ENCODE assay signal across 28 cellular contexts in the genomic region with DNA sequence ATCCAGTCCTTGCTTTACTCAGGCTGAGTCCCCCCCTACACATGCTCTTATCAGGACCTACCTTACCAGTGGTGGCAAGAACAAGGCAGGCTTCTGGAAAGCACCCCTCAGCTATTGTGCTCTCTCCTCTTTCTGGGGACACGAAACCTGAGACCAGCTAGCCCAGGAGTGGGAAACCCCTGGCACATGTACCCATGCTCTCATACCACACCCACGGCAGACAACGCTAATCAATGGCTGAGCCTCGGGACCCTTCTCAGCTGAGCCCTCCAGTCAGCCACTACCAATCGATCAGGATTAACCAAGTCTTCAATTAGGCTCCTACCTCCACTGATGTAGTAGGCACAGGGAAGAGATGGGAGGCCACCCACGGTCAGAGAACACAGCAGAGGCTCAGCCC.
DNase-seq lines count a peak whose midpoint lies in the region; ATAC-seq, FAIRE-seq and TF ChIP-seq lines count a peak whose summit lies in the region.
"Had no signal": no experiment of that assay in that cellular context is flagged by ENCODE, and none has a peak within 500 bp of the region (broad histone marks: within the 10 kb centered on the region; RNA-seq: fewer than 3 reads in every experiment).

No MANE protein-coding gene starts in this region.

- no peak overlapping the region for H2BK5ac ChIP-seq in trophoblast cell (ENCODE audit: low read depth, low read length, poor library complexity)

- H3K4me3 ChIP-seq in trophoblast cell (ENCODE audit: low read depth, low read length) (no peak overlapping the region), MM.1S (ENCODE audit: low read length) (no peak overlapping the region)
- H3K4me3 ChIP-seq: BLaER1 treated with 17β-estradiol and CSF1 and Interleukin-3, amounts not matched to agents 10 nM and 100 nM; breast epithelium; pancreas; suprapubic skin had no signal

- H3F3A ChIP-seq in MM.1S (ENCODE audit: insufficient read depth, low read length) = no peaks in the 10 kb centered on the region

- peak; percentile 65 for FAIRE-seq in GM12891 (lab: Jason Lieb, UNC)
- FAIRE-seq: GM19239, kidney, pancreas had no signal

- H3K14ac ChIP-seq in trophoblast cell (ENCODE audit: low read length) = no peak overlapping the region

- no peaks in the 10 kb centered on the region for H3K9me3 ChIP-seq in trophoblast cell (ENCODE audit: insufficient read depth, low read depth, low read length)
- no peaks in the 10 kb centered on the region for H3K9me3 ChIP-seq in MM.1S (replicated peaks; ENCODE audit: insufficient read depth, low read length)
- H3K9me3 ChIP-seq: BLaER1 treated with 17β-estradiol and CSF1 and Interleukin-3, amounts not matched to agents 10 nM and 100 nM; breast epithelium; pancreas; suprapubic skin had no signal

- no peak overlapping the region for H3K4me3 Mint-ChIP-seq in activated B cell treated with CpG ODN at 0.5 μM for 24 hours
- H3K4me3 Mint-ChIP-seq: activated naive CD4-positive, alpha-beta T cell treated with anti-CD3 and anti-CD28 coated beads for 36 hours; natural killer cell treated with Interleukin-12 subunit alpha and Interleukin-12 subunit beta and Interleukin-15 and Interleukin-18, amount 100 ng/mL, for 72 hours; T-cell had no signal

- peak overlapping the region; percentile 62 for H3K27ac Mint-ChIP-seq in activated B cell treated with CpG ODN at 0.5 μM for 24 hours
- H3K27ac Mint-ChIP-seq: activated naive CD4-positive, alpha-beta T cell treated with anti-CD3 and anti-CD28 coated beads for 36 hours; natural killer cell treated with Interleukin-12 subunit alpha and Interleukin-12 subunit beta and Interleukin-15 and Interleukin-18, amount 100 ng/mL, for 72 hours had no signal

- no peaks in the 10 kb centered on the region for H3K79me1 ChIP-seq in trophoblast cell (ENCODE audit: low read length)

- WGBS in trophoblast cell (ENCODE audit: extremely low coverage, insufficient coverage, insufficient read length) = no CpG with 5 or more reads among the region's 6 CpGs

- POLR2A ChIA-PET in activated B cell treated with CpG ODN at 0.5 μM for 24 hours (lab: Charles Lee) = interaction anchor here (1.4 kb wide), 1 partner anchor 19 kb away, joined by 3 read pairs; no protein-coding TSS in a partner anchor

- CTCF ChIA-PET in activated B cell treated with CpG ODN at 0.5 μM for 24 hours (lab: Charles Lee) = interaction anchor here (0.7 kb wide), 1 partner anchor 33 kb away, joined by 3 read pairs; no protein-coding TSS in a partner anchor

- H2AFZ ChIP-seq in trophoblast cell (ENCODE audit: insufficient read depth, low read length, poor library complexity) (no peak overlapping the region), MM.1S (ENCODE audit: low read length) (no peak overlapping the region)

- peak; percentile 29 for ATAC-seq in activated B cell treated with CpG ODN at 0.5 μM for 24 hours (ENCODE audit: low read depth)
- no peak for ATAC-seq in esophagus mucosa
- ATAC-seq: activated CD4-positive, CD25-positive, alpha-beta regulatory T cell treated with anti-CD3 and anti-CD28 coated beads, Interleukin-2, amount 50 U/mL, for 24 hours; natural killer cell treated with Interleukin-12 subunit alpha and Interleukin-12 subunit beta and Interleukin-15 and Interleukin-18, amount 100 ng/mL, for 72 hours; right cardiac atrium; T-cell had no signal

- peak overlapping the region; percentile 24 for H3K4ac ChIP-seq in trophoblast cell (ENCODE audit: low read depth, low read length)

- H3K4me1 Mint-ChIP-seq in activated B cell treated with CpG ODN at 0.5 μM for 24 hours = peaks cover 64% of the 10 kb centered on the region
- H3K4me1 Mint-ChIP-seq: T-cell had no signal

- H3K4me2 ChIP-seq in trophoblast cell (ENCODE audit: low read length) (no peak overlapping the region), MM.1S (ENCODE audit: low read depth, low read length) (no peak overlapping the region)
- H3K4me2 ChIP-seq: BLaER1 treated with 17β-estradiol and CSF1 and Interleukin-3, amounts not matched to agents 10 nM and 100 nM had no signal

- H4K91ac ChIP-seq in trophoblast cell (ENCODE audit: low read depth, low read length) = no peak overlapping the region

- TF ChIP-seq POLR2A in GM12891 (IDR thresholded peaks at IDR 0.05; ENCODE audit: low read depth, low read length) = no peak

- H3K9me3 Mint-ChIP-seq in activated B cell treated with CpG ODN at 0.5 μM for 24 hours = no peaks in the 10 kb centered on the region
- H3K9me3 Mint-ChIP-seq: activated naive CD4-positive, alpha-beta T cell treated with anti-CD3 and anti-CD28 coated beads for 36 hours; natural killer cell treated with Interleukin-12 subunit alpha and Interleukin-12 subunit beta and Interleukin-15 and Interleukin-18, amount 100 ng/mL, for 72 hours; T-cell had no signal

- no peak overlapping the region for H3K18ac ChIP-seq in trophoblast cell (ENCODE audit: low read length)

- H3K27ac ChIP-seq in trophoblast cell (ENCODE audit: low read depth, low read length) = no peak overlapping the region
- H3K27ac ChIP-seq in MM.1S (ENCODE audit: low read length) = no peak overlapping the region
- H3K27ac ChIP-seq: BLaER1 treated with 17β-estradiol and CSF1 and Interleukin-3, amounts not matched to agents 10 nM and 100 nM; breast epithelium; suprapubic skin had no signal

- H2AK5ac ChIP-seq in trophoblast cell (ENCODE audit: low read length) = no peak overlapping the region

- H2BK12ac ChIP-seq in trophoblast cell (ENCODE audit: low read length) = no peak overlapping the region

- H3K23ac ChIP-seq in trophoblast cell (ENCODE audit: low read length) = no peak overlapping the region

- no peak overlapping the region for H4K8ac ChIP-seq in trophoblast cell (ENCODE audit: low read depth, low read length)

- no peak for TF ChIP-seq CTCF in GM20000 (IDR thresholded peaks at IDR 0.05; ENCODE audit: extremely low read depth, missing control alignments)
- no peak for TF ChIP-seq CTCF in activated B cell treated with CpG ODN at 0.5 μM for 24 hours (IDR thresholded peaks at IDR 0.05)
- TF ChIP-seq CTCF in MM.1S (IDR thresholded peaks at IDR 0.05; ENCODE audit: low read length) = no peak

- peaks cover 72% of the 10 kb centered on the region for H3K36me3 Mint-ChIP-seq in activated B cell treated with CpG ODN at 0.5 μM for 24 hours (ENCODE audit: low read depth)
- H3K36me3 Mint-ChIP-seq: natural killer cell treated with Interleukin-12 subunit alpha and Interleukin-12 subunit beta and Interleukin-15 and Interleukin-18, amount 100 ng/mL, for 72 hours; T-cell had no signal

- H3K36me3 ChIP-seq in trophoblast cell (ENCODE audit: control insufficient read depth in 1 of 2, insufficient read depth in 2 of 2, low read length in 2 of 2) = peaks cover 50 to 57% of the 10 kb centered on the region in 2 experiments
- no peaks in the 10 kb centered on the region for H3K36me3 ChIP-seq in MM.1S (replicated peaks; ENCODE audit: insufficient read depth, low read length)
- H3K36me3 ChIP-seq: breast epithelium, pancreas, suprapubic skin had no signal

- H3K79me2 ChIP-seq in trophoblast cell (ENCODE audit: control insufficient read depth, insufficient read depth, low read length, poor library complexity) (peaks cover 10% of the 10 kb centered on the region), MM.1S (ENCODE audit: low read length) (no peaks in the 10 kb centered on the region)

- H2BK120ac ChIP-seq in trophoblast cell (ENCODE audit: insufficient read depth, low read length, poor library complexity) = no peak overlapping the region

- H4K12ac ChIP-seq in trophoblast cell (ENCODE audit: low read depth, low read length) = no peak overlapping the region

- H3K27me3 Mint-ChIP-seq in activated B cell treated with CpG ODN at 0.5 μM for 24 hours = no peaks in the 10 kb centered on the region
- H3K27me3 Mint-ChIP-seq: natural killer cell treated with Interleukin-12 subunit alpha and Interleukin-12 subunit beta and Interleukin-15 and Interleukin-18, amount 100 ng/mL, for 72 hours; T-cell had no signal

- DNase-seq in GM12891 (ENCODE audit: insufficient read length, low spot score) (no peak), GM20000 (ENCODE audit: low spot score) (peak; percentile 49), activated B cell treated with CpG ODN at 0.5 μM for 24 hours (no peak), trophoblast cell (no peak), MM.1S (no peak), SHP77 treated with DMSO at 0.1 percent for 48 hours (lab: John Stamatoyannopoulos, UW) (no peak), OCI-M2 (lab: John Stamatoyannopoulos, UW; ENCODE audit: unreplicated experiment) (no peak)
- DNase-seq: activated CD4-positive, alpha-beta T cell treated with anti-CD3 and anti-CD28 coated beads, Interleukin-2, amount 50 U/mL, for 48 hours; activated naive CD4-positive, alpha-beta T cell treated with anti-CD3 and anti-CD28 coated beads for 36 hours; amniotic stem cell; COR-L47; DMS79 treated with DMSO at 0.1 percent for 48 hours; glutamatergic neuron; kidney; NCI-H2029 treated with DMSO at 0.1 percent for 48 hours; NCI-H226; NCI-H69; pancreas; stimulated activated CD4-positive, alpha-beta T cell treated with anti-CD3 and anti-CD28 coated beads, Interleukin-2, amount 100 ng/mL, for 48 hours; T-cell had no signal

- no peaks in the 10 kb centered on the region for H4K20me1 ChIP-seq in MM.1S (ENCODE audit: insufficient read depth, low read length)

- H3K9me2 ChIP-seq in MM.1S (replicated peaks; ENCODE audit: insufficient read depth, low read length) = no peaks in the 10 kb centered on the region

- intact Hi-C loops in activated B cell treated with CpG ODN at 0.5 μM for 24 hours (cut with micrococcal nuclease) = loop anchor here (5.0 kb wide), 1 partner anchor 65 kb away; the partner anchor contains the start of gene VAV2

- H3K4me1 ChIP-seq in trophoblast cell (ENCODE audit: control insufficient read depth in 1 of 2, insufficient read depth in 2 of 2, low read length in 2 of 2) (peaks cover 0 to 5% of the 10 kb centered on the region in 2 experiments), MM.1S (ENCODE audit: low read length) (no peaks in the 10 kb centered on the region)
- H3K4me1 ChIP-seq: breast epithelium, suprapubic skin had no signal

- H3K27me3 ChIP-seq in trophoblast cell (ENCODE audit: insufficient read depth, low read length) (no peaks in the 10 kb centered on the region), MM.1S (replicated peaks; ENCODE audit: insufficient read depth, low read length) (peaks cover 20% of the 10 kb centered on the region; the same call in 1 of the 2 replicates)
- H3K27me3 ChIP-seq: BLaER1 treated with 17β-estradiol and CSF1 and Interleukin-3, amounts not matched to agents 10 nM and 100 nM; breast epithelium; pancreas; suprapubic skin had no signal

- H3K9ac ChIP-seq in trophoblast cell (ENCODE audit: low read length) (no peak overlapping the region), MM.1S (ENCODE audit: low read length) (no peak overlapping the region)
- H3K9ac ChIP-seq: BLaER1 treated with 17β-estradiol and CSF1 and Interleukin-3, amounts not matched to agents 10 nM and 100 nM had no signal

TF ChIP-seq in GM12891, 5 proteins besides CTCF, POLR2A, EP300 and RAD21:
- TF ChIP-seq PAX5 (IDR thresholded peaks at IDR 0.05; ENCODE audit: insufficient read depth, low read length, severe bottlenecking) = no peak
- no peak for TF ChIP-seq TAF1 (IDR thresholded peaks at IDR 0.05; ENCODE audit: low read depth, low read length)
- no peak for TF ChIP-seq POU2F2 (IDR thresholded peaks at IDR 0.05; ENCODE audit: low read depth, low read length)
- TF ChIP-seq POLR2AphosphoS5 (IDR thresholded peaks at IDR 0.05; ENCODE audit: low read depth, low read length) = no peak
- no peak for TF ChIP-seq SPI1 (IDR thresholded peaks at IDR 0.05; ENCODE audit: low read depth, low read length)
